In the genomic region with DNA sequence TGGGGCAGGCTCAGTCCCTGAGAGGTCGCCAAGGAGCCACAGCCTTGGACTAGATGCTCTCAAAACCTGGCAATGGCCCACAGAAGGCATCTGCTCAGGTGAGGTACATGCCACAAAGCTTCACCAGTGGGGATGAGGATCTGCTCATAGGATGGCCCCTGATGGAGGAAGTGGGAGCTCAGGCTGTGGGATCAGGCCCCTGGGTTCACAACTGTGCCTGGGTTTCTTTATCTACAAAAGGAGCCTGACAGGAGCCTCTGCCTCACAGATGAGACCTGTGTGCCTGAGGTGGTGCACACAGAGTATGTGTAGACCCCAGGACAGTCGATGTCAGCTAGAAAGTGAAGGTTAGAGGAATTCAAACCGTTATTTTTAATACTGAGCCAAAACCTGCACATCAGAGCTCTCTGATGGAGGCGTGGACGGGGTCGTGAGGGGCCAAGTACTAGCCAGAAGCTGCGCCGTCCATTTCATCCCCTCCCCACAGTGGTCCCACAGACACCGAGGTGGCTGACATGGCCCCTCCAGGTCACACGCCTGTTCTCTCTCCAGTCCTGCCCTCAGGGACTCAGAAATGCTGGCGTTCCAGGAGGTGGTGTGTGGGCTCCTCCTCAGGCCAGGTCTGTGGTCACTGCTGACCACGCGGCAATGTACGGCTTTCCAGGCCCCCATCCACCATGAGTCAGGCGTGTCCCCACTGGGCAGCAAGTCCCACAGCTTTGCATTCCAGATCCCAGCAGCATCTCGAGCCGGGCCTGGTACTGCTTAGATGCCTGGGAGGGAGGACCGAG, we compare ENCODE assay signal across 20 cellular contexts. TPM values are rescaled to one million over a fixed set of nuclear protein-coding genes. Genes with fewer than 3 reads are reported as not detected.
A peak's percentile ranks its signal among the peaks of the same experiment; 100 is the strongest.
DNase-seq lines count a peak whose midpoint lies in the region; ATAC-seq, FAIRE-seq and TF ChIP-seq lines count a peak whose summit lies in the region.
"Had no signal": no experiment of that assay in that cellular context is flagged by ENCODE, and none has a peak within 500 bp of the region (broad histone marks: within the 10 kb centered on the region; RNA-seq: fewer than 3 reads in every experiment).

No MANE protein-coding gene starts in this region.

- no peaks in the 10 kb centered on the region for H3K36me3 Mint-ChIP-seq in activated naive CD8-positive, alpha-beta T cell treated with anti-CD3 and anti-CD28 coated beads, Interleukin-2, amount 10 ng/mL, durations not matched to agents 7 days and 5 days
- H3K36me3 Mint-ChIP-seq in activated naive CD8-positive, alpha-beta T cell treated with anti-CD3 and anti-CD28 coated beads, Interleukin-2, amount 50 U/mL, for 24 hours (ENCODE audit: low read depth), result no peaks in the 10 kb centered on the region
- H3K36me3 Mint-ChIP-seq: neural progenitor cell had no signal

- no peaks in the 10 kb centered on the region for H3K9me3 Mint-ChIP-seq in activated naive CD8-positive, alpha-beta T cell treated with anti-CD3 and anti-CD28 coated beads, Interleukin-2, amount 10 ng/mL, durations not matched to agents 7 days and 5 days
- no peaks in the 10 kb centered on the region for H3K9me3 Mint-ChIP-seq in activated naive CD8-positive, alpha-beta T cell treated with anti-CD3 and anti-CD28 coated beads, Interleukin-2, amount 50 U/mL, for 24 hours
- H3K9me3 Mint-ChIP-seq: activated CD4-positive, alpha-beta T cell treated with anti-CD3 and anti-CD28 coated beads, Interleukin-2, amount 10 ng/mL, durations not matched to agents 7 days and 5 days; activated T-helper 2 cell treated with anti-CD3 and anti-CD28 coated beads, Interferon-gamma antibody, Interleukin-2, Interleukin-4, amounts not matched to agents 10 μg/mL and 5 μg/mL and 100 μg/mL, durations not matched to agents 14 hours and 24 hours and 36 hours; neural progenitor cell had no signal

- no peaks in the 10 kb centered on the region for H3K27me3 ChIP-seq in RWPE2 (ENCODE audit: insufficient read depth, poor library complexity, severe bottlenecking)
- H3K27me3 ChIP-seq in vagina, result no peaks in the 10 kb centered on the region
- H3K27me3 ChIP-seq: colonic mucosa, neural progenitor cell had no signal

- H3K4me1 ChIP-seq in RWPE2 (ENCODE audit: insufficient read depth, poor library complexity, severe bottlenecking) (peaks cover 36% of the 10 kb centered on the region), vagina (no peaks in the 10 kb centered on the region)
- H3K4me1 ChIP-seq: colonic mucosa had no signal

- FAIRE-seq in urothelium cell line (lab: Jason Lieb, UNC), result peak; percentile 23
- FAIRE-seq: G401.6, GM12878 had no signal

- intact Hi-C loops in left cardiac atrium (cut with DNase I) (no loop called here), vagina (cut with DNase I) (no loop called here)

- H3K4me1 Mint-ChIP-seq in activated naive CD8-positive, alpha-beta T cell treated with anti-CD3 and anti-CD28 coated beads, Interleukin-2, amount 10 ng/mL, durations not matched to agents 7 days and 5 days, result peaks cover 28% of the 10 kb centered on the region
- peaks cover 33% of the 10 kb centered on the region for H3K4me1 Mint-ChIP-seq in activated naive CD8-positive, alpha-beta T cell treated with anti-CD3 and anti-CD28 coated beads, Interleukin-2, amount 50 U/mL, for 24 hours

- H3K36me3 ChIP-seq in RWPE2 (ENCODE audit: low read depth) (no peaks in the 10 kb centered on the region), vagina (no peaks in the 10 kb centered on the region)
- H3K36me3 ChIP-seq: colonic mucosa, neural progenitor cell, SJCRH30 had no signal

- peak overlapping the region; percentile 92 for H3K27ac ChIP-seq in RWPE2 (ENCODE audit: poor library complexity, severe bottlenecking)
- H3K27ac ChIP-seq in vagina, result no peak overlapping the region
- H3K27ac ChIP-seq: colonic mucosa, neural progenitor cell, SJCRH30 had no signal

- TF ChIP-seq CTCF in RWPE2 (IDR thresholded peaks at IDR 0.05; ENCODE audit: poor library complexity, severe bottlenecking) (no peak), vagina (IDR thresholded peaks at IDR 0.05) (no peak)

- no peak overlapping the region for H3K4me3 Mint-ChIP-seq in activated naive CD8-positive, alpha-beta T cell treated with anti-CD3 and anti-CD28 coated beads, Interleukin-2, amount 10 ng/mL, durations not matched to agents 7 days and 5 days
- H3K4me3 Mint-ChIP-seq in activated naive CD8-positive, alpha-beta T cell treated with anti-CD3 and anti-CD28 coated beads, Interleukin-2, amount 50 U/mL, for 24 hours, result no peak overlapping the region
- H3K4me3 Mint-ChIP-seq: activated CD4-positive, alpha-beta T cell treated with anti-CD3 and anti-CD28 coated beads, Interleukin-2, amount 10 ng/mL, durations not matched to agents 7 days and 5 days; neural progenitor cell had no signal

- peaks cover 7% of the 10 kb centered on the region for H3K27me3 Mint-ChIP-seq in activated naive CD8-positive, alpha-beta T cell treated with anti-CD3 and anti-CD28 coated beads, Interleukin-2, amount 10 ng/mL, durations not matched to agents 7 days and 5 days
- H3K27me3 Mint-ChIP-seq in activated naive CD8-positive, alpha-beta T cell treated with anti-CD3 and anti-CD28 coated beads, Interleukin-2, amount 50 U/mL, for 24 hours, result peaks cover 5% of the 10 kb centered on the region

- peak overlapping the region; percentile 38 for H3K27ac Mint-ChIP-seq in activated naive CD8-positive, alpha-beta T cell treated with anti-CD3 and anti-CD28 coated beads, Interleukin-2, amount 10 ng/mL, durations not matched to agents 7 days and 5 days
- no peak overlapping the region for H3K27ac Mint-ChIP-seq in activated naive CD8-positive, alpha-beta T cell treated with anti-CD3 and anti-CD28 coated beads, Interleukin-2, amount 50 U/mL, for 24 hours
- H3K27ac Mint-ChIP-seq: activated T-helper 2 cell treated with anti-CD3 and anti-CD28 coated beads, Interferon-gamma antibody, Interleukin-2, Interleukin-4, amounts not matched to agents 10 μg/mL and 5 μg/mL and 100 μg/mL, durations not matched to agents 14 hours and 24 hours and 36 hours; neural progenitor cell had no signal

- no peak for TF ChIP-seq POLR2A in vagina (IDR thresholded peaks at IDR 0.05)

- no peak for ATAC-seq in activated naive CD8-positive, alpha-beta T cell treated with anti-CD3 and anti-CD28 coated beads, Interleukin-2, amount 10 ng/mL, durations not matched to agents 7 days and 5 days (ENCODE audit: low read depth)
- ATAC-seq in activated naive CD8-positive, alpha-beta T cell treated with anti-CD3 and anti-CD28 coated beads, Interleukin-2, amount 50 U/mL, for 24 hours, result no peak
- ATAC-seq in RWPE2 (ENCODE audit: low read depth) (no peak), left cardiac atrium (no peak)
- ATAC-seq: GM12878 had no signal

- H3K4me3 ChIP-seq in RWPE2 (ENCODE audit: severe bottlenecking) (no peak overlapping the region), vagina (no peak overlapping the region)
- H3K4me3 ChIP-seq: colonic mucosa, GM12878, neural progenitor cell, SJCRH30 had no signal

- H3K9me3 ChIP-seq in RWPE2 (ENCODE audit: severe bottlenecking) (no peaks in the 10 kb centered on the region), vagina (no peaks in the 10 kb centered on the region)
- H3K9me3 ChIP-seq: colonic mucosa, SJCRH30 had no signal

- peak; percentile 19 for DNase-seq in activated naive CD8-positive, alpha-beta T cell treated with anti-CD3 and anti-CD28 coated beads, Interleukin-2, amount 10 ng/mL, durations not matched to agents 7 days and 5 days
- DNase-seq in activated naive CD8-positive, alpha-beta T cell treated with anti-CD3 and anti-CD28 coated beads, Interleukin-2, amount 50 U/mL, for 24 hours, result no peak
- DNase-seq in RWPE2 (ENCODE audit: low spot score), result peak; percentile 80
- peak; percentile 12 for DNase-seq in left cardiac atrium
- no peak for DNase-seq in urothelium cell line (ENCODE audit: low spot score)
- no peak for DNase-seq in NCI-H2029 (lab: John Stamatoyannopoulos, UW)
- DNase-seq in effector CD4-positive, alpha-beta T cell, result no peak
- no peak for DNase-seq in vagina (ENCODE audit: extremely low spot score in 2 of 2)
- DNase-seq: activated CD4-positive, alpha-beta T cell treated with anti-CD3 and anti-CD28 coated beads, Interleukin-2, amount 10 ng/mL, durations not matched to agents 7 days and 5 days; colonic mucosa; Kasumi-1; mammary epithelial cell; NCI-H146; NK-92 treated with Interleukin-12 subunit alpha and Interleukin-12 subunit beta, amount 100 ng/mL, for 24 hours had no signal

- POLR2A ChIA-PET in activated naive CD8-positive, alpha-beta T cell treated with anti-CD3 and anti-CD28 coated beads, Interleukin-2, amount 10 ng/mL, durations not matched to agents 7 days and 5 days (lab: Charles Lee), result no interaction called here

RNA-seq across cellular contexts. Expression of a gene that starts 33.3 kb away (rescaled TPM):
- under 1 TPM; 0.33 to 0.37 TPM for total RNA-seq in activated naive CD8-positive, alpha-beta T cell treated with anti-CD3 and anti-CD28 coated beads, Interleukin-2, amount 10 ng/mL, durations not matched to agents 7 days and 5 days
- not detected for total RNA-seq in left cardiac atrium
- 0.49 TPM for total RNA-seq in vagina
- total RNA-seq: activated T-helper 2 cell treated with anti-CD3 and anti-CD28 coated beads, Interferon-gamma antibody, Interleukin-2, Interleukin-4, amounts not matched to agents 10 μg/mL and 5 μg/mL and 100 μg/mL, durations not matched to agents 14 hours and 24 hours and 36 hours; GM12878; renal cortical epithelial cell had no signal

RNA-seq across cellular contexts. Expression of a gene that starts 54.4 kb away (rescaled TPM):
- 10 to 100 TPM; 17.9 to 18.9 TPM for total RNA-seq in activated naive CD8-positive, alpha-beta T cell treated with anti-CD3 and anti-CD28 coated beads, Interleukin-2, amount 10 ng/mL, durations not matched to agents 7 days and 5 days
- total RNA-seq in left cardiac atrium (1 to 10 TPM; 8.9 TPM), vagina (10.6 TPM)

Comparison
In these comparisons a context has a peak if more than half of its experiments do, and no peak if none do; other contexts are left out.
1. DNase-seq: peak in activated naive CD8-positive, alpha-beta T cell treated with anti-CD3 and anti-CD28 coated beads, Interleukin-2, amount 10 ng/mL, durations not matched to agents 7 days and 5 days (single experiment), RWPE2 (single experiment) and left cardiac atrium (single experiment); none in activated naive CD8-positive, alpha-beta T cell treated with anti-CD3 and anti-CD28 coated beads, Interleukin-2, amount 50 U/mL, for 24 hours (single experiment), urothelium cell line (single experiment), NCI-H2029 (single experiment), effector CD4-positive, alpha-beta T cell (single experiment) and vagina (0 of 2).